Comparison of ENCODE assay signal across 3 cellular contexts in genomic region chr6:107171513-107171912, GRCh38.
"Had no signal": no experiment of that assay in that cellular context is flagged by ENCODE, and none has a peak within 500 bp of the region (broad histone marks: within the 10 kb centered on the region; RNA-seq: fewer than 3 reads in every experiment).

No MANE protein-coding gene starts in this region.

- H3K4me3 ChIP-seq: GM12878 had no signal

- DNase-seq: GDM1, GF-D8 had no signal
